ENCODE assay signal across 13 cellular contexts in the genomic region with DNA sequence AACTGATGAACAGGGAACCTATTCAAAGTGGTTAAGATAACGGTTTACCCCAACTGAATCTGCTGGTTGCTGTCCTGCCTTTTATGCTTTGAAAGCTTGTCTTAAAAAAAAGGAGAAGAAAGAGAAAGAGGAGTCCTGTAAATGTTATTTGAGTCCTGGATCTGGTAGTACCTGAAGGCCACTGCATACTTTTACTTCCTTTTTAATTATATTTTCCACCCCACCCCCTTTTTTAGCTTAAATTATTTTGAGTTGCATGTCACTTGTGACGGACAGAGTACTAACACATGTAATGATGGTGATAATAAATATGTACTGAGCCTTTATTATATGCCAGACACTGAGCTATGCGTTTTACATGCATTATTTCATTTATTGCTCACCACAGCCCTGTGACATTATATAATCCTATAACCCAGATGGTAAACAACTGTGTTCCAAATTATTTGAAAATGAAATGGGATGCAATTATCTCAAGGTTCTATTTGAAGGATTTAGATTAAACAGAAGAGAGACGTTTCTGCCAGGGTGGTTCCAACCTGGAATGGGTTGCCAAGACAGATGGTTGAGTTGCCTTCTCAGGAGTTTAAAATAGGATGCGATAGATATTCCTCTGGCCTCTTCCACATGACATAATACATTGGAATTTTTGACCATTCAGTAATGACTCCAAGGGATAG. TPM values are rescaled to one million over a fixed set of nuclear protein-coding genes. Genes with fewer than 3 reads are reported as not detected.
DNase-seq lines count a peak whose midpoint lies in the region; ATAC-seq lines count a peak whose summit lies in the region.
"Had no signal": no experiment of that assay in that cellular context is flagged by ENCODE, and none has a peak within 500 bp of the region (broad histone marks: within the 10 kb centered on the region; RNA-seq: fewer than 3 reads in every experiment).

No MANE protein-coding gene starts in this region.

- DNase-seq in activated CD4-positive, alpha-beta T cell treated with anti-CD3 and anti-CD28 coated beads, Interleukin-2, amount 10 ng/mL, durations not matched to agents 7 days and 5 days, result no peak
- DNase-seq in activated CD4-positive, alpha-beta T cell treated with anti-CD3 and anti-CD28 coated beads for 48 hours, result no peak
- no peak for DNase-seq in SJSA1 (ENCODE audit: low read depth in 1 of 2, low spot score in 2 of 2)
- DNase-seq in epithelial cell of prostate (ENCODE audit: low read depth, low spot score), result no peak
- no peak for DNase-seq in inferior parietal cortex (ENCODE audit: extremely low spot score)
- no peak for DNase-seq in amniotic stem cell (lab: John Stamatoyannopoulos, UW)
- DNase-seq: amygdala; effector CD8-positive, alpha-beta T cell; lower lobe of right lung; NCI-H446 treated with DMSO at 0.1 percent for 48 hours; thyroid gland had no signal

- peaks cover 13% of the 10 kb centered on the region for H3K36me3 Mint-ChIP-seq in activated CD4-positive, alpha-beta T cell treated with anti-CD3 and anti-CD28 coated beads, Interleukin-2, amount 10 ng/mL, durations not matched to agents 7 days and 5 days (ENCODE audit: low read depth)
- H3K36me3 Mint-ChIP-seq in stimulated activated memory B cell treated with anti-CD40 and anti-IgM and Interleukin-4, amounts not matched to agents 10 μg/mL and 1 μg/mL and 100 μg/mL, for 72 hours, result peaks cover 11% of the 10 kb centered on the region

- no peak overlapping the region for H3K4me3 Mint-ChIP-seq in activated CD4-positive, alpha-beta T cell treated with anti-CD3 and anti-CD28 coated beads, Interleukin-2, amount 10 ng/mL, durations not matched to agents 7 days and 5 days
- H3K4me3 Mint-ChIP-seq in stimulated activated memory B cell treated with anti-CD40 and anti-IgM and Interleukin-4, amounts not matched to agents 10 μg/mL and 1 μg/mL and 100 μg/mL, for 72 hours, result no peak overlapping the region

- peaks cover 79% of the 10 kb centered on the region for H3K4me1 Mint-ChIP-seq in activated CD4-positive, alpha-beta T cell treated with anti-CD3 and anti-CD28 coated beads, Interleukin-2, amount 10 ng/mL, durations not matched to agents 7 days and 5 days
- peaks cover 68% of the 10 kb centered on the region for H3K4me1 Mint-ChIP-seq in stimulated activated memory B cell treated with anti-CD40 and anti-IgM and Interleukin-4, amounts not matched to agents 10 μg/mL and 1 μg/mL and 100 μg/mL, for 72 hours

- no peaks in the 10 kb centered on the region for H3K27me3 ChIP-seq in SJSA1 (replicated peaks)
- H3K27me3 ChIP-seq: thyroid gland had no signal

- CTCF ChIA-PET in activated CD4-positive, alpha-beta T cell treated with anti-CD3 and anti-CD28 coated beads, Interleukin-2, amount 10 ng/mL, durations not matched to agents 7 days and 5 days (lab: Charles Lee), result interaction anchor here (0.9 to 2.3 kb wide), 4 partner anchors 10 to 326 kb away, joined by 3 to 8 read pairs (median 4); no protein-coding TSS in a partner anchor

- H3K9me3 ChIP-seq in SJSA1 (replicated peaks), result no peaks in the 10 kb centered on the region
- H3K9me3 ChIP-seq: lower lobe of right lung, thyroid gland had no signal

- no peak overlapping the region for H3K4me3 ChIP-seq in SJSA1
- H3K4me3 ChIP-seq: thyroid gland had no signal

- peaks cover 80% of the 10 kb centered on the region for H3K4me1 ChIP-seq in SJSA1 (replicated peaks)

- no peaks in the 10 kb centered on the region for H3K9me3 Mint-ChIP-seq in activated CD4-positive, alpha-beta T cell treated with anti-CD3 and anti-CD28 coated beads, Interleukin-2, amount 10 ng/mL, durations not matched to agents 7 days and 5 days
- no peaks in the 10 kb centered on the region for H3K9me3 Mint-ChIP-seq in stimulated activated memory B cell treated with anti-CD40 and anti-IgM and Interleukin-4, amounts not matched to agents 10 μg/mL and 1 μg/mL and 100 μg/mL, for 72 hours

- no peak for ATAC-seq in stimulated activated memory B cell treated with anti-CD40 and anti-IgM and Interleukin-4, amounts not matched to agents 10 μg/mL and 1 μg/mL and 100 μg/mL, for 72 hours
- no peak for ATAC-seq in GM21381 (IDR thresholded peaks at IDR 0.05; ENCODE audit: unreplicated experiment)

- H3K27ac Mint-ChIP-seq in activated CD4-positive, alpha-beta T cell treated with anti-CD3 and anti-CD28 coated beads, Interleukin-2, amount 10 ng/mL, durations not matched to agents 7 days and 5 days, result peak overlapping the region; percentile 57
- H3K27ac Mint-ChIP-seq in stimulated activated memory B cell treated with anti-CD40 and anti-IgM and Interleukin-4, amounts not matched to agents 10 μg/mL and 1 μg/mL and 100 μg/mL, for 72 hours, result peak overlapping the region; percentile 92

- H3K27ac ChIP-seq in SJSA1, result peak overlapping the region; percentile 68
- peak overlapping the region; percentile 94 for H3K27ac ChIP-seq in epithelial cell of prostate
- H3K27ac ChIP-seq: thyroid gland had no signal

- POLR2A ChIA-PET in activated CD4-positive, alpha-beta T cell treated with anti-CD3 and anti-CD28 coated beads, Interleukin-2, amount 10 ng/mL, durations not matched to agents 7 days and 5 days (lab: Charles Lee), result interaction anchor here (0.9 kb wide), 1 partner anchor 125 kb away, joined by 4 read pairs; no protein-coding TSS in a partner anchor

- no peaks in the 10 kb centered on the region for H3K27me3 Mint-ChIP-seq in activated CD4-positive, alpha-beta T cell treated with anti-CD3 and anti-CD28 coated beads, Interleukin-2, amount 10 ng/mL, durations not matched to agents 7 days and 5 days
- no peaks in the 10 kb centered on the region for H3K27me3 Mint-ChIP-seq in stimulated activated memory B cell treated with anti-CD40 and anti-IgM and Interleukin-4, amounts not matched to agents 10 μg/mL and 1 μg/mL and 100 μg/mL, for 72 hours

- H3K36me3 ChIP-seq in SJSA1, result peaks cover 12% of the 10 kb centered on the region
- H3K36me3 ChIP-seq: lower lobe of right lung, thyroid gland had no signal

RNA-seq across cellular contexts. Expression of gene AMIGO2, which starts 2.7 kb away (rescaled TPM):
- total RNA-seq in activated CD4-positive, alpha-beta T cell treated with anti-CD3 and anti-CD28 coated beads, Interleukin-2, amount 10 ng/mL, durations not matched to agents 7 days and 5 days, result 10 to 100 TPM; 10.3 to 10.8 TPM
- 19.0 and 19.3 TPM in 2 replicates for total RNA-seq in SJSA1 (2014; rRNA removed; shearing (Covaris generic))

RNA-seq across cellular contexts. Expression of gene PCED1B, which starts 3.0 kb away (rescaled TPM):
- total RNA-seq in activated CD4-positive, alpha-beta T cell treated with anti-CD3 and anti-CD28 coated beads, Interleukin-2, amount 10 ng/mL, durations not matched to agents 7 days and 5 days, result 10 to 100 TPM; 58.7 to 59.7 TPM
- 0.39 and 13.1 TPM in 2 replicates for total RNA-seq in SJSA1 (2014; rRNA removed; shearing (Covaris generic))
